10 cellular contexts compared by ENCODE assay signal in the genomic region with DNA sequence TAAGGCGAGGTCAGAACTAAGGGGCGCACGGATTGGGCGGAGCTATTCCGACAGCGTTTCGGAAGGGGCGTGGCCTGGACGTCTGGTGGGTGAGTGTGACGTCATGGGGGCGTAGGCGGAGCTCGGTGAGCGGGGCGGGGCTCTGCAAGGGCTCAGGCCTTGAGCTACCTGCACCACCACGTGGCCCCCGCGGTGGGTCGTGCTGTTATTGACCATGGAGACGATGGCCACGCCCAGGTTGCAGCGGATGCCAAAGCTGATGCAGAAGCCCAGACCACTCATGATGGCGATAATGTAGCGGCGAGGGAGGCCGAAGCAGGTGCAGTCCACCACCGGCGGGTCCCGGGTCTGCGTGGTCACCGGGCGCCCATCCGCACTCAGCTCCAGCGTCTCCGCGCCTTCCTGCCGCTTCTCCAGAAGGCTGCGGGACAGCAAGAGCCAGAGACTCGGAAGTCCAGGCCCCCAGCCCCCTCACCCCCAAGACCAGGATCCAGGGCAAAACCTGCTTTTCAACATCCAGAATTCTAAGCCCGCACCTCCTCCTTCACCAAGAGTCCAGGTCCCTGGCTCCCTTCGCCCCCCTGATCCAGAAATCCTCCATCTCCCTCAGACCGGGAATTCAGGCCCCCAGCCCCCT. TPM values are rescaled to one million over a fixed set of nuclear protein-coding genes. Genes with fewer than 3 reads are reported as not detected.
DNase-seq lines count a peak whose midpoint lies in the region; ATAC-seq and TF ChIP-seq lines count a peak whose summit lies in the region.
"Had no signal": no experiment of that assay in that cellular context is flagged by ENCODE, and none has a peak within 500 bp of the region (broad histone marks: within the 10 kb centered on the region; RNA-seq: fewer than 3 reads in every experiment).

No MANE protein-coding gene starts in this region.

- H3K23ac ChIP-seq in neuronal stem cell (ENCODE audit: low read depth, low read length, poor library complexity) = peak overlapping the region; percentile 93

- peaks cover 9% of the 10 kb centered on the region for H3F3A ChIP-seq in SK-N-SH (replicated peaks; ENCODE audit: insufficient read depth)

- no peaks in the 10 kb centered on the region for H4K20me1 ChIP-seq in SK-N-SH (ENCODE audit: insufficient read depth)

- H2AK5ac ChIP-seq in neuronal stem cell (ENCODE audit: low read depth, low read length) = peak overlapping the region; percentile 98

- H3K27me3 ChIP-seq in SK-N-SH (ENCODE audit: insufficient read depth) (peaks cover 93% of the 10 kb centered on the region), neuronal stem cell (ENCODE audit: control insufficient read depth in 3 of 3, insufficient read depth in 3 of 3, low read depth in 1 of 3, low read length in 3 of 3) (peaks cover 18 to 97% (median 76%) of the 10 kb centered on the region in 3 experiments)

- peak overlapping the region; percentile 93 for H2BK15ac ChIP-seq in neuronal stem cell (ENCODE audit: low read length)

- TF ChIP-seq RAD21 in SK-N-SH (IDR thresholded peaks at IDR 0.05; ENCODE audit: low read length) = no peak

- no peaks in the 10 kb centered on the region for H3K9me2 ChIP-seq in SK-N-SH

- peak overlapping the region; percentile 92 for H3K14ac ChIP-seq in neuronal stem cell (ENCODE audit: low read length)

- peak overlapping the region; percentile 89 for H3K18ac ChIP-seq in neuronal stem cell (ENCODE audit: low read length)

- H3K27ac ChIP-seq in SK-N-SH (ENCODE audit: low read depth in 2 of 2, low read length in 1 of 2) = no peak overlapping the region
- peak overlapping the region; percentile 37 for H3K27ac ChIP-seq in angular gyrus (ENCODE audit: low read depth, low read length)
- H3K27ac ChIP-seq in neuronal stem cell (replicated peaks; ENCODE audit: low read length) = no peak overlapping the region
- H3K27ac ChIP-seq: esophagus muscularis mucosa had no signal

- 10% methylated on average over 37 of the region's 42 CpGs for WGBS in SK-N-SH (ENCODE audit: low lambda C conversion rate)
- no CpG with 5 or more reads among the region's 42 CpGs for WGBS in neuronal stem cell (ENCODE audit: extremely low coverage in 2 of 2, insufficient read length in 2 of 2, insufficient replicate concordance in 1 of 2), 2 donors

- H3K9me3 ChIP-seq in SK-N-SH (no peaks in the 10 kb centered on the region), neuronal stem cell (replicated peaks in 1 of 2; ENCODE audit: control insufficient read depth in 2 of 2, insufficient read depth in 1 of 2, low read depth in 1 of 2, low read length in 2 of 2) (peaks cover 12 to 13% of the 10 kb centered on the region in 2 donors)
- H3K9me3 ChIP-seq: esophagus muscularis mucosa had no signal

- DNase-seq in ELR (ENCODE audit: low read depth) (peak; percentile 42), SK-N-SH (peak; percentile 84), neuronal stem cell (ENCODE audit: low spot score) (no peak), mesenteric fat pad (ENCODE audit: low spot score) (no peak), DMS53 (lab: John Stamatoyannopoulos, UW) (no peak), DMS 273 treated with DMSO at 0.1 percent for 48 hours (lab: John Stamatoyannopoulos, UW) (no peak)
- DNase-seq: NCI-H2081 had no signal

- no peak overlapping the region for H2AFZ ChIP-seq in SK-N-SH (ENCODE audit: low read depth)
- peak overlapping the region; percentile 40 for H2AFZ ChIP-seq in neuronal stem cell (ENCODE audit: low read length)

- TF ChIP-seq CTCF in SK-N-SH (IDR thresholded peaks at IDR 0.05) = no peak

- no peak for ATAC-seq in GM21619 (IDR thresholded peaks at IDR 0.05; ENCODE audit: unreplicated experiment)

- peak overlapping the region in 1 of 2 experiments; percentile 21; a peak in 1 of 4 replicates for H3K4me3 ChIP-seq in SK-N-SH (ENCODE audit: low read depth in 2 of 2, low read length in 1 of 2)
- no peak overlapping the region for H3K4me3 ChIP-seq in neuronal stem cell (ENCODE audit: low read length in 2 of 2)
- H3K4me3 ChIP-seq: esophagus muscularis mucosa had no signal

- H4K8ac ChIP-seq in neuronal stem cell (ENCODE audit: low read depth, low read length) = no peak overlapping the region

- H2BK12ac ChIP-seq in neuronal stem cell (ENCODE audit: low read length) = no peak overlapping the region

- H2BK5ac ChIP-seq in neuronal stem cell (ENCODE audit: low read length) = peak overlapping the region; percentile 34

- peaks cover 0 to 21% of the 10 kb centered on the region in 2 experiments; a peak in 1 of 4 replicates for H3K4me1 ChIP-seq in SK-N-SH (ENCODE audit: control insufficient read depth in 1 of 2, insufficient read depth in 2 of 2, low read depth in 1 of 2, low read length in 1 of 2)
- peaks cover 0 to 9% of the 10 kb centered on the region in 2 donors for H3K4me1 ChIP-seq in neuronal stem cell (ENCODE audit: control insufficient read depth in 2 of 2, insufficient read depth in 1 of 2, low read depth in 1 of 2, low read length in 2 of 2)

- H3K36me3 ChIP-seq in SK-N-SH (replicated peaks in 1 of 2; ENCODE audit: control insufficient read depth in 1 of 2, insufficient read depth in 2 of 2, low read length in 1 of 2) = no peaks in the 10 kb centered on the region
- H3K36me3 ChIP-seq in neuronal stem cell (replicated peaks in 1 of 2; ENCODE audit: control insufficient read depth in 2 of 2, insufficient read depth in 2 of 2, low read length in 2 of 2) = no peaks in the 10 kb centered on the region
- H3K36me3 ChIP-seq: esophagus muscularis mucosa had no signal

- H3K4me2 ChIP-seq in SK-N-SH (no peak overlapping the region), neuronal stem cell (ENCODE audit: insufficient read depth, low read length, poor library complexity, severe bottlenecking) (peak overlapping the region; percentile 40)

- CTCF ChIA-PET in SK-N-SH (lab: Yijun Ruan, JAX) = interaction anchor here (1.0 to 3.7 kb wide), 7 partner anchors 6 to 45 kb away, joined by 3 to 36 read pairs (median 6); partner anchors contain the start of gene PTH2

- H4K91ac ChIP-seq in neuronal stem cell (ENCODE audit: low read depth, low read length, poor library complexity) = no peak overlapping the region

- no peaks in the 10 kb centered on the region for H3K79me2 ChIP-seq in SK-N-SH (ENCODE audit: insufficient read depth)

- TF ChIP-seq EP300 in SK-N-SH (IDR thresholded peaks at IDR 0.05; ENCODE audit: borderline replicate concordance in 1 of 2, low read depth in 1 of 2, low read length in 1 of 2) = no peak

- POLR2A ChIA-PET in SK-N-SH (lab: Yijun Ruan, JAX) = no interaction called here

- H3K9ac ChIP-seq in SK-N-SH (no peak overlapping the region), neuronal stem cell (ENCODE audit: low read depth, low read length, poor library complexity) (no peak overlapping the region)

- H3K4ac ChIP-seq in neuronal stem cell (ENCODE audit: low read length) = no peak overlapping the region

- H2BK120ac ChIP-seq in neuronal stem cell (ENCODE audit: low read depth, low read length) = peak overlapping the region; percentile 58

- H3K79me1 ChIP-seq in neuronal stem cell (ENCODE audit: low read depth, low read length) = no peaks in the 10 kb centered on the region

TF ChIP-seq in SK-N-SH, 30 proteins besides CTCF, POLR2A, EP300 and RAD21:
- TF ChIP-seq MXI1 (IDR thresholded peaks at IDR 0.05; ENCODE audit: low read depth, low read length) (0 out of 2 replicates have a peak, but pooled peaks have one; percentile 25), NRF1 (IDR thresholded peaks at IDR 0.05; ENCODE audit: low read depth, low read length) (no peak)

RNA-seq across cellular contexts. Expression of gene SLC17A7, which starts 4.8 kb away (rescaled TPM):
- polyA plus RNA-seq in SK-N-SH (2012; rRNA removed) = 0.39 and 0.59 TPM in 2 replicates
- 0.21 and 0.33 TPM in 2 replicates for polyA plus RNA-seq in SK-N-SH (2012; cell fraction: cytosol; rRNA removed)
- 1.8 and 1.9 TPM in 2 replicates for polyA plus RNA-seq in SK-N-SH (2012; cell fraction: nucleus; rRNA removed)
- 2.3 TPM for polyA plus RNA-seq in neuronal stem cell (2013, experiment 1 of 2)
- 2.0 TPM for polyA plus RNA-seq in neuronal stem cell (2013, experiment 2 of 2)
- total RNA-seq in mesenteric fat pad = 2.3 TPM

RNA-seq across cellular contexts. Expression of gene GFY, which starts 11.3 kb away (rescaled TPM):
- not detected in 2 replicates for polyA plus RNA-seq in SK-N-SH (2012; rRNA removed)
- polyA plus RNA-seq in SK-N-SH (2012; cell fraction: cytosol; rRNA removed) = not detected in 2 replicates
- not detected in 2 replicates for polyA plus RNA-seq in SK-N-SH (2012; cell fraction: nucleus; rRNA removed)
- 1.3 TPM for polyA plus RNA-seq in neuronal stem cell (2013, experiment 1 of 2)
- polyA plus RNA-seq in neuronal stem cell (2013, experiment 2 of 2) = 1.5 TPM
- total RNA-seq in mesenteric fat pad = not detected
- total RNA-seq: esophagus muscularis mucosa had no signal

RNA-seq across cellular contexts. Expression of gene PTH2, which starts 13.3 kb away (rescaled TPM):
- not detected in 2 replicates for polyA plus RNA-seq in SK-N-SH (2012; rRNA removed)
- polyA plus RNA-seq in SK-N-SH (2012; cell fraction: cytosol; rRNA removed) = not detected in 2 replicates
- polyA plus RNA-seq in SK-N-SH (2012; cell fraction: nucleus; rRNA removed) = not detected in 2 replicates
- polyA plus RNA-seq in neuronal stem cell (2013, experiment 1 of 2) = 1.4 TPM
- polyA plus RNA-seq in neuronal stem cell (2013, experiment 2 of 2) = 1.6 TPM
- not detected for total RNA-seq in mesenteric fat pad
- total RNA-seq: esophagus muscularis mucosa had no signal

RNA-seq across cellular contexts. Expression of gene PIH1D1, which starts 15.1 kb away (rescaled TPM):
- 145 and 157 TPM in 2 replicates for polyA plus RNA-seq in SK-N-SH (2012; rRNA removed)
- 112 and 120 TPM in 2 replicates for polyA plus RNA-seq in SK-N-SH (2012; cell fraction: cytosol; rRNA removed)
- 301 and 343 TPM in 2 replicates for polyA plus RNA-seq in SK-N-SH (2012; cell fraction: nucleus; rRNA removed)
- 94.4 TPM for polyA plus RNA-seq in neuronal stem cell (2013, experiment 1 of 2)
- 94.2 TPM for polyA plus RNA-seq in neuronal stem cell (2013, experiment 2 of 2)
- 50.2 TPM for total RNA-seq in mesenteric fat pad

RNA-seq across cellular contexts. Expression of gene ALDH16A1, which starts 16.5 kb away (rescaled TPM):
- 13.6 and 15.7 TPM in 2 replicates for polyA plus RNA-seq in SK-N-SH (2012; rRNA removed)
- 4.0 and 10.0 TPM in 2 replicates for polyA plus RNA-seq in SK-N-SH (2012; cell fraction: cytosol; rRNA removed)
- polyA plus RNA-seq in SK-N-SH (2012; cell fraction: nucleus; rRNA removed) = 44.6 and 65.5 TPM in 2 replicates
- polyA plus RNA-seq in neuronal stem cell (2013, experiment 1 of 2) = 10.8 TPM
- 11.4 TPM for polyA plus RNA-seq in neuronal stem cell (2013, experiment 2 of 2)
- 32.1 TPM for total RNA-seq in mesenteric fat pad

Comparison
In these comparisons a context has a peak if more than half of its experiments do, and no peak if none do; other contexts are left out.
1. DNase-seq: peak in ELR (single experiment) and SK-N-SH (single experiment); none in neuronal stem cell (single experiment), mesenteric fat pad (single experiment), DMS53 (single experiment) and DMS 273 treated with DMSO at 0.1 percent for 48 hours (single experiment).